In the genomic region with DNA sequence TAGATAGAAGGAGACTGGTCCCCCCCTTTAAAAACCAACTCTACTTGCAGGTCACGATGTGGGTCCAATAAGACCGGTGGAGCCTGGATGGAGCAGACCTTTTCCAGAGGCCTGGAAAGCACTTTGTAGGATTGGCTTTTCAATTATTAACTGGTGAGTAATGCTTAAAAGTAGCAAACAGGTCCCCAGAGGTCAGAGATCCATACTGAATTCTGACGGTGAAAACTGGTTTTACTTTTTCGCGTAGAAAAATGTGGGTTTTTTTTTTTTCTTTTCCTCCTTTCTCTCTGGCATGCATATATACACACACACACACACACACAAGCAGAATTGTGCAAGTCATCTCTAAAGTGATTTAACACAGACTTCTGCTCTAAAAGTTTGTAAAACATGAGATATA, we compare ENCODE assay signal across 21 cellular contexts.
DNase-seq lines count a peak whose midpoint lies in the region; ATAC-seq and TF ChIP-seq lines count a peak whose summit lies in the region.
"Had no signal": no experiment of that assay in that cellular context is flagged by ENCODE, and none has a peak within 500 bp of the region (broad histone marks: within the 10 kb centered on the region; RNA-seq: fewer than 3 reads in every experiment).

No MANE protein-coding gene starts in this region.

- no peak for ATAC-seq in natural killer cell treated with Interleukin-12 subunit alpha and Interleukin-12 subunit beta and Interleukin-15 and Interleukin-18, amount 100 ng/mL, for 72 hours
- ATAC-seq in HG03342 (IDR thresholded peaks at IDR 0.05; ENCODE audit: unreplicated experiment) = no peak
- ATAC-seq: left ventricle myocardium superior, Right ventricle myocardium inferior had no signal

- H3K27ac ChIP-seq in A673 (ENCODE audit: low read depth, low read length, poor library complexity, severe bottlenecking) = no peak overlapping the region
- H3K27ac ChIP-seq in SK-N-MC = peak overlapping the region; percentile 60; the same call in 1 of the 2 replicates
- no peak overlapping the region for H3K27ac ChIP-seq in tibial artery

- H3K9me3 ChIP-seq in A673 (ENCODE audit: low read depth, low read length, poor library complexity, severe bottlenecking) (no peaks in the 10 kb centered on the region), SK-N-MC (ENCODE audit: low read depth, low read length) (no peaks in the 10 kb centered on the region), tibial artery (no peaks in the 10 kb centered on the region)

- peaks cover 18% of the 10 kb centered on the region for H3K4me1 Mint-ChIP-seq in mesothelial cell of epicardium
- no peaks in the 10 kb centered on the region for H3K4me1 Mint-ChIP-seq in natural killer cell treated with Interleukin-12 subunit alpha and Interleukin-12 subunit beta and Interleukin-15 and Interleukin-18, amount 100 ng/mL, for 72 hours (ENCODE audit: low read depth in 2 of 2)
- H3K4me1 Mint-ChIP-seq: activated naive CD8-positive, alpha-beta T cell treated with anti-CD3 and anti-CD28 coated beads, Interleukin-2, amount 10 ng/mL, durations not matched to agents 7 days and 5 days; CD14-positive monocyte had no signal

- H3K36me3 ChIP-seq in A673 (ENCODE audit: insufficient read depth, low read length, poor library complexity, severe bottlenecking) (peaks cover 15% of the 10 kb centered on the region), SK-N-MC (ENCODE audit: insufficient read depth, low read length) (no peaks in the 10 kb centered on the region; the same call in 1 of the 2 replicates), tibial artery (peaks cover 25 to 57% (median 29%) of the 10 kb centered on the region in 3 donors)

- TF ChIP-seq CTCF in A673 (conservative IDR thresholded peaks at IDR 0.05; ENCODE audit: low read depth, low read length) (no peak), fibroblast of the aortic adventitia (IDR thresholded peaks at IDR 0.05; ENCODE audit: insufficient read depth, low read length) (no peak), mesothelial cell of epicardium (IDR thresholded peaks at IDR 0.05; ENCODE audit: unreplicated experiment) (no peak), tibial artery (IDR thresholded peaks at IDR 0.05) (no peak)

- BruUV-seq in A673 (replicated peaks; lab: Mats Ljungman, UMichigan) = no TSS peak

- no peaks in the 10 kb centered on the region for H3K27me3 Mint-ChIP-seq in mesothelial cell of epicardium (ENCODE audit: low read depth)
- no peaks in the 10 kb centered on the region for H3K27me3 Mint-ChIP-seq in natural killer cell treated with Interleukin-12 subunit alpha and Interleukin-12 subunit beta and Interleukin-15 and Interleukin-18, amount 100 ng/mL, for 72 hours
- H3K27me3 Mint-ChIP-seq: activated naive CD8-positive, alpha-beta T cell treated with anti-CD3 and anti-CD28 coated beads, Interleukin-2, amount 10 ng/mL, durations not matched to agents 7 days and 5 days had no signal

- no peak overlapping the region for H3K4me3 Mint-ChIP-seq in mesothelial cell of epicardium
- H3K4me3 Mint-ChIP-seq in natural killer cell treated with Interleukin-12 subunit alpha and Interleukin-12 subunit beta and Interleukin-15 and Interleukin-18, amount 100 ng/mL, for 72 hours = no peak overlapping the region
- H3K4me3 Mint-ChIP-seq: activated naive CD8-positive, alpha-beta T cell treated with anti-CD3 and anti-CD28 coated beads, Interleukin-2, amount 10 ng/mL, durations not matched to agents 7 days and 5 days; CD14-positive monocyte had no signal

- H3K36me3 Mint-ChIP-seq in mesothelial cell of epicardium = peaks cover 27% of the 10 kb centered on the region
- H3K36me3 Mint-ChIP-seq in natural killer cell treated with Interleukin-12 subunit alpha and Interleukin-12 subunit beta and Interleukin-15 and Interleukin-18, amount 100 ng/mL, for 72 hours = peaks cover 10% of the 10 kb centered on the region

- no peak overlapping the region for H3K4me3 ChIP-seq in A673 (ENCODE audit: low read depth, low read length, poor library complexity, severe bottlenecking)
- H3K4me3 ChIP-seq in SK-N-MC = no peak overlapping the region
- no peak overlapping the region for H3K4me3 ChIP-seq in fibroblast of the aortic adventitia (ENCODE audit: low read depth, low read length)
- H3K4me3 ChIP-seq in tibial artery = no peak overlapping the region

- no peaks in the 10 kb centered on the region for H3K9me3 Mint-ChIP-seq in mesothelial cell of epicardium
- H3K9me3 Mint-ChIP-seq in natural killer cell treated with Interleukin-12 subunit alpha and Interleukin-12 subunit beta and Interleukin-15 and Interleukin-18, amount 100 ng/mL, for 72 hours = no peaks in the 10 kb centered on the region
- H3K9me3 Mint-ChIP-seq: activated naive CD8-positive, alpha-beta T cell treated with anti-CD3 and anti-CD28 coated beads, Interleukin-2, amount 10 ng/mL, durations not matched to agents 7 days and 5 days; CD14-positive monocyte had no signal

- intact Hi-C loops in A673 (cut with micrococcal nuclease; ENCODE audit: unreplicated experiment) = no loop called here
- intact Hi-C loops in tibial artery (cut with DNase I; ENCODE audit: low total_unique reads) = no loop called here

- H3K9ac ChIP-seq in SK-N-MC (ENCODE audit: insufficient read length) = no peak overlapping the region

- H3K4me1 ChIP-seq in A673 (ENCODE audit: insufficient read depth, low read length, poor library complexity, severe bottlenecking) (peaks cover 40% of the 10 kb centered on the region), tibial artery (no peaks in the 10 kb centered on the region)

- peak overlapping the region; percentile 55 for H3K27ac Mint-ChIP-seq in mesothelial cell of epicardium
- H3K27ac Mint-ChIP-seq in natural killer cell treated with Interleukin-12 subunit alpha and Interleukin-12 subunit beta and Interleukin-15 and Interleukin-18, amount 100 ng/mL, for 72 hours = no peak overlapping the region
- H3K27ac Mint-ChIP-seq: activated naive CD8-positive, alpha-beta T cell treated with anti-CD3 and anti-CD28 coated beads, Interleukin-2, amount 10 ng/mL, durations not matched to agents 7 days and 5 days had no signal

- CTCF ChIA-PET in A673 (lab: Charles Lee) = no interaction called here

- DNase-seq in A673 (ENCODE audit: low spot score) (peak; percentile 6), SK-N-MC (ENCODE audit: low read depth, low spot score) (no peak), fibroblast of the aortic adventitia (ENCODE audit: low read depth) (peak; percentile 44), mesothelial cell of epicardium (ENCODE audit: low spot score in 2 of 2, unreplicated experiment in 2 of 2) (no peak), tibial artery (no peak), HPDE6-E6E7 (ENCODE audit: extremely low spot score) (no peak)
- DNase-seq in natural killer cell treated with Interleukin-12 subunit alpha and Interleukin-12 subunit beta and Interleukin-15 and Interleukin-18, amount 100 ng/mL, for 72 hours (ENCODE audit: low spot score) = no peak
- DNase-seq: activated CD4-positive, CD25-positive, alpha-beta regulatory T cell; activated naive CD8-positive, alpha-beta T cell treated with anti-CD3 and anti-CD28 coated beads, Interleukin-2, amount 10 ng/mL, durations not matched to agents 7 days and 5 days; DMS79 treated with DMSO at 0.1 percent for 48 hours; effector CD8-positive, alpha-beta T cell; hypothalamus; left ventricle myocardium superior; NCI-H2029 treated with DMSO at 0.1 percent for 48 hours; NCI-H510A; stimulated activated CD4-positive, alpha-beta T cell treated with anti-CD3 and anti-CD28 coated beads, Interleukin-15, amount 100 ng/mL, for 24 hours; stimulated activated naive CD4-positive, alpha-beta T cell treated with Interleukin-2 at 50 U/mL for 16 hours; T-helper 2 cell had no signal

- H3K27me3 ChIP-seq in A673 (replicated peaks; ENCODE audit: insufficient read depth, low read depth, low read length, poor library complexity) (no peaks in the 10 kb centered on the region), tibial artery (no peaks in the 10 kb centered on the region)

- POLR2A ChIA-PET in A673 (lab: Charles Lee; ENCODE audit: low non-redundant PET) = no interaction called here

Comparison
In these comparisons a context has a peak if more than half of its experiments do, and no peak if none do; other contexts are left out.
1. DNase-seq: peak in A673 (single experiment) and fibroblast of the aortic adventitia (single experiment); none in SK-N-MC (single experiment), mesothelial cell of epicardium (0 of 2), natural killer cell treated with Interleukin-12 subunit alpha and Interleukin-12 subunit beta and Interleukin-15 and Interleukin-18, amount 100 ng/mL, for 72 hours (single experiment), tibial artery (0 of 2) and HPDE6-E6E7 (single experiment).